In the genomic region with DNA sequence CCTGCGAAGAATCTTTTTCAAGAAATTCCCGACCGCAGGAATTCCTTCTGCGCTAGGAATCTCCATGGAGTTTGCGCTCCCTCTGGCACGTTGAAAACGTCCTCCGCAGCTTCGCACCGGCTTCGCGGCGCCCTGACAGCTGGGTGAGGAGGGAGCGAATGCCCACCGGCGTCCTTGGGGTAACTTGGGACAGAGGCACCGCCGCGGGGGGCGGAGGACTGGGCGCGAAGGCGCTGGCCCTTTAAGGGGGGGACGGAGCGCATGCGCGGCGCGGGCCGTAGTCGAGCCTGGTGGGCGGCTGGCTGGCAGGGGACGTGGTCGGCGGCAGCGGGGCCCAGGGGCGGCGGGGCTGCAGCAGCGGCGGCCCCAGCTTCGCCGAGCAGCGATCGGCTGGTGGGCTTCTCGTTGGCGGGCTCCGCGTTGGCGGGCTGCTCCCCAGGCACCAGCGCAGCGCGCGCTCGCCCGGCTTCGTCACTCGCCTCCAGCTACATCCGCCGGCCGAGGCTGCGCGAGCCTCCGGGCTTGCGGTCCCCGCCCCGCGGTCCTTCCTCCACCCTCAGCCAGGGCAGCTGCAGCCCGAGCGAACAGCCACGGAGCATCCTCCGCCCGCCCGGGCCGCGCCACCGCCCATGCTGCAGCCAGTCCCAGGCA, we compare ENCODE assay signal across 8 cellular contexts. TPM values are rescaled to one million over a fixed set of nuclear protein-coding genes. Genes with fewer than 3 reads are reported as not detected.
DNase-seq lines count a peak whose midpoint lies in the region; ATAC-seq and TF ChIP-seq lines count a peak whose summit lies in the region.

A gene (plus strand): TSS at position 271 of the 651 bp plus-strand sequence. CDS start 1,354 bp downstream, outside the sequence.

- H3K36me3 Mint-ChIP-seq in effector memory CD8-positive, alpha-beta T cell (ENCODE audit: insufficient read depth), result peaks cover 3% of the 10 kb centered on the region

- H3K27me3 Mint-ChIP-seq in effector memory CD8-positive, alpha-beta T cell, result peaks cover 22 to 38% of the 10 kb centered on the region in 2 donors

- H3K4me1 Mint-ChIP-seq in effector memory CD8-positive, alpha-beta T cell (ENCODE audit: low read depth in 2 of 2), result peaks cover 0 to 15% of the 10 kb centered on the region in 2 donors

- peaks cover 0 to 8% of the 10 kb centered on the region in 2 donors for H3K4me1 ChIP-seq in lung (ENCODE audit: control insufficient read depth in 2 of 2, insufficient read depth in 2 of 2, low read length in 2 of 2)

- ATAC-seq in HG02870 (IDR thresholded peaks at IDR 0.05; ENCODE audit: unreplicated experiment) (peak; percentile 78), lung (ENCODE audit: insufficient read depth, low FRiP score) (peak; percentile 86)
- ATAC-seq in effector memory CD8-positive, alpha-beta T cell (replicated peaks), result peak; percentile 84

- H3K4me3 ChIP-seq in lung, result peak within 1 kb of the TSS; percentile 83

- no peaks in the 10 kb centered on the region for H3K27me3 ChIP-seq in lung (ENCODE audit: control insufficient read depth, insufficient read depth)

- DNase-seq in NCI-H82 (lab: John Stamatoyannopoulos, UW) (peak; percentile 61), NCI-H82 treated with DMSO at 0.1 percent for 48 hours (lab: John Stamatoyannopoulos, UW; ENCODE audit: unreplicated experiment) (no peak), NCI-H2196 (lab: John Stamatoyannopoulos, UW; ENCODE audit: unreplicated experiment) (peak; percentile 65), lung (ENCODE audit: low spot score) (peak; percentile 44)
- DNase-seq in activated CD8-positive, alpha-beta memory T cell treated with anti-CD3 and anti-CD28 coated beads for 24 hours, result peak; percentile 87
- peak; percentile 30 to 53 (median 38) for DNase-seq in effector memory CD8-positive, alpha-beta T cell
- peak in 2 of 3 experiments; percentile 18 to 44 for DNase-seq in stimulated activated CD4-positive, alpha-beta T cell treated with anti-CD3 and anti-CD28 coated beads, TNF-alpha, amount 100 ng/mL, for 4 hours (ENCODE audit: low read depth in 3 of 3)

- H3K27ac ChIP-seq in lung (ENCODE audit: low read depth in 1 of 2, low read length in 1 of 2), result peak within 1 kb of the TSS; percentile 85 to 86

- no peaks in the 10 kb centered on the region for H3K9me3 Mint-ChIP-seq in effector memory CD8-positive, alpha-beta T cell

- H3K4me3 Mint-ChIP-seq in effector memory CD8-positive, alpha-beta T cell, result peak within 1 kb of the TSS; percentile 81 to 86

- WGBS in lung, 2 donors, result 1% methylated on average over 50 to 76 of the region's 76 CpGs

- TF ChIP-seq CTCF in lung (IDR thresholded peaks at IDR 0.05; ENCODE audit: control extremely low read depth, extremely low read depth), result no peak

- peak within 1 kb of the TSS; percentile 65 to 87 for H3K27ac Mint-ChIP-seq in effector memory CD8-positive, alpha-beta T cell

- no peaks in the 10 kb centered on the region for H3K9me3 ChIP-seq in lung (ENCODE audit: control insufficient read depth in 2 of 2, insufficient read depth in 1 of 2, low read length in 1 of 2)

- no peaks in the 10 kb centered on the region for H3K36me3 ChIP-seq in lung (ENCODE audit: control insufficient read depth in 2 of 2, insufficient read depth in 2 of 2, low read length in 2 of 2)

RNA-seq across cellular contexts. Expression of the gene that starts here (rescaled TPM):
- 10 to 100 TPM; 22.9 to 25.4 TPM for total RNA-seq in lung
- polyA plus RNA-seq in lung, result 10 to 100 TPM; 10.5 to 13.1 TPM
